14 cellular contexts compared by ENCODE assay signal in the genomic region with DNA sequence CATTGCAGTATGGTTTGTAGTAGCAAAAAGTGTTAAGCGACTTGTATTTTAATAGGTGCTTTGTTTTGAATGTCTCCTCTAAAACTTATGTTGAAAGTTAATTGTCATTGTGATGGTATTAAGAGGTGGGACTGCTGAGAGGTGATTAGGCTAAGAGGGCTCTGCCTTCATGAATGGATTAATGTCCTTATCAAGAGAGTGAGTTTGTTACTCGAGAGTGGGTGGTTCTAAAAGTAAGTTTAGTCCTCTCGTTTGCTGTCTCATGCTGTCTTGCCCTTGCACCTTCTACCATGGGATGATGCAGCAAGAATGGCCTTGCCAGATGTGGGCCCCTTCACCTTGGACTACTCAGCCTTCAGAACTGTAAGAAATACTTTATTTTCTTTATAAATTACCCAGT.
"Had no signal": no experiment of that assay in that cellular context is flagged by ENCODE, and none has a peak within 500 bp of the region (broad histone marks: within the 10 kb centered on the region; RNA-seq: fewer than 3 reads in every experiment).

No MANE protein-coding gene starts in this region.

- H3K27me3 ChIP-seq: ascending aorta, hepatocyte, stomach, testis, upper lobe of right lung had no signal

- H3K27ac ChIP-seq: testis, upper lobe of right lung had no signal

- H3K4me3 ChIP-seq: ascending aorta, hepatocyte, stomach, testis, upper lobe of right lung had no signal

- H2AFZ ChIP-seq: hepatocyte had no signal

- H3K9me3 ChIP-seq: ascending aorta, stomach, testis, upper lobe of right lung had no signal

- H3K4me2 ChIP-seq: hepatocyte had no signal

- ATAC-seq: esophagus mucosa, left ventricle myocardium superior, sciatic nerve, upper lobe of right lung had no signal

- DNase-seq: activated CD4-positive, alpha-beta T cell treated with anti-CD3 and anti-CD28 coated beads for 1 hour; activated CD4-positive, alpha-beta T cell treated with anti-CD3 and anti-CD28 coated beads, Interleukin-2, amount 50 U/mL, for 4 hours; activated naive CD4-positive, alpha-beta T cell; activated T-cell treated with anti-CD3 and anti-CD28 coated beads for 4 hours; left ventricle myocardium superior; mesenchymal stem cell; stomach; SW 1271; testis; upper lobe of right lung had no signal

- H3K36me3 ChIP-seq: ascending aorta, stomach, upper lobe of right lung had no signal
